ENCODE assay signal across 32 cellular contexts in genomic region chr1:62492521-62492920, GRCh38.
"Had no signal": no experiment of that assay in that cellular context is flagged by ENCODE, and none has a peak within 500 bp of the region (broad histone marks: within the 10 kb centered on the region; RNA-seq: fewer than 3 reads in every experiment).

No MANE protein-coding gene starts in this region.

- H3K9me3 ChIP-seq: adrenal gland, body of pancreas, breast epithelium had no signal

- H3K27ac ChIP-seq: adrenal gland, body of pancreas, brain microvascular endothelial cell, breast epithelium, VCaP had no signal

- H3K36me3 ChIP-seq: breast epithelium had no signal

- ATAC-seq: activated CD8-positive, alpha-beta T cell treated with anti-CD3 and anti-CD28 coated beads for 36 hours; activated naive CD4-positive, alpha-beta T cell treated with anti-CD3 and anti-CD28 coated beads, Interleukin-2, amount 50 U/mL, for 72 hours; activated T-cell treated with anti-CD3 and anti-CD28 coated beads, Interleukin-2, amount 50 U/mL, for 4 hours; activated T-cell treated with anti-CD3 and anti-CD28 coated beads, Interleukin-2, amount 50 U/mL, for 72 hours; activated T-helper 17 cell treated with anti-CD3 and anti-CD28 coated beads, Interleukin-2, amount 50 U/mL, for 72 hours; body of pancreas had no signal

- H3K27me3 ChIP-seq: adrenal gland, body of pancreas, brain microvascular endothelial cell, breast epithelium had no signal

- DNase-seq: activated B cell treated with CpG ODN at 0.5 μM for 24 hours; activated CD4-positive, alpha-beta memory T cell treated with anti-CD3 and anti-CD28 coated beads for 36 hours; activated CD4-positive, alpha-beta T cell treated with anti-CD3 and anti-CD28 coated beads for 4 hours; activated CD4-positive, alpha-beta T cell treated with anti-CD3 and anti-CD28 coated beads, Interleukin-2, amount 10 ng/mL, durations not matched to agents 24 days and 14 days; activated CD4-positive, alpha-beta T cell treated with anti-CD3 and anti-CD28 coated beads, Interleukin-2, amount 50 U/mL, for 1 hour; activated CD4-positive, alpha-beta T cell treated with anti-CD3 and anti-CD28 coated beads, Interleukin-2, amount 50 U/mL, for 4 hours; activated CD4-positive, CD25-positive, alpha-beta regulatory T cell treated with anti-CD3 and anti-CD28 coated beads, Interleukin-2, amount 50 U/mL, for 72 hours; activated CD8-positive, alpha-beta memory T cell treated with anti-CD3 and anti-CD28 coated beads, Interleukin-2, amount 50 U/mL, for 4 hours; activated CD8-positive, alpha-beta T cell treated with anti-CD3 and anti-CD28 coated beads for 36 hours; activated effector memory CD4-positive, alpha-beta T cell treated with anti-CD3 and anti-CD28 coated beads, Interleukin-2, amount 50 U/mL, for 16 hours; activated gamma-delta T cell treated with Interleukin-2 at 50 U/mL for 16 hours; activated naive CD4-positive, alpha-beta T cell; activated naive CD4-positive, alpha-beta T cell treated with anti-CD3 and anti-CD28 coated beads for 36 hours; activated naive CD4-positive, alpha-beta T cell treated with anti-CD3 and anti-CD28 coated beads, Interleukin-2, amount 50 U/mL, for 16 hours; activated naive CD8-positive, alpha-beta T cell treated with anti-CD3 and anti-CD28 coated beads for 36 hours; activated T-cell treated with anti-CD3 and anti-CD28 coated beads for 4 hours; activated T-cell treated with anti-CD3 and anti-CD28 coated beads, Interleukin-2, amount 50 U/mL, for 1 hour; activated T-cell treated with anti-CD3 and anti-CD28 coated beads, Interleukin-2, amount 50 U/mL, for 4 hours; activated T-cell treated with anti-CD3 and anti-CD28 coated beads, Interleukin-2, amount 50 U/mL, for 72 hours; adrenal gland; amniotic stem cell; aorta; body of pancreas; brain microvascular endothelial cell; central memory CD4-positive, alpha-beta T cell; T-helper 1 cell; T-helper 2 cell; T-helper 9 cell had no signal

- H3K4me1 ChIP-seq: adrenal gland, body of pancreas, breast epithelium had no signal

- H3K4me3 ChIP-seq: adrenal gland, body of pancreas, breast epithelium had no signal
